21 cellular contexts compared by ENCODE assay signal in genomic region chr19:21655540-21656126, GRCh38.
DNase-seq lines count a peak whose midpoint lies in the region; ATAC-seq, FAIRE-seq and TF ChIP-seq lines count a peak whose summit lies in the region.
"Had no signal": no experiment of that assay in that cellular context is flagged by ENCODE, and none has a peak within 500 bp of the region (broad histone marks: within the 10 kb centered on the region; RNA-seq: fewer than 3 reads in every experiment).

No MANE protein-coding gene starts in this region.

- H3K4ac ChIP-seq in trophoblast cell (ENCODE audit: low read depth, low read length): no peak overlapping the region

- no peak for DNase-seq in K562 (ENCODE audit: extremely low read depth in 1 of 4, low spot score in 3 of 4)
- no peak for DNase-seq in endodermal cell
- peak; percentile 2 to 68 for DNase-seq in trophoblast cell
- DNase-seq in D721Med (ENCODE audit: insufficient read length, low spot score): no peak
- no peak for DNase-seq in aorta
- DNase-seq in NCI-H2227 (lab: John Stamatoyannopoulos, UW; ENCODE audit: unreplicated experiment): no peak
- DNase-seq: 8988T; ACHN; BE2C; C1 segment of cervical spinal cord; CD4-positive, alpha-beta memory T cell; CD4-positive, CD25-positive, alpha-beta regulatory T cell; CD8-positive, alpha-beta memory T cell; COR-L47; DMS79 treated with DMSO at 0.1 percent for 48 hours; GF-D8 had no signal

- no peak overlapping the region for H3K4me3 Mint-ChIP-seq in endodermal cell
- H3K4me3 Mint-ChIP-seq: CD14-positive monocyte; CD4-positive, CD25-positive, alpha-beta regulatory T cell; CD8-positive, alpha-beta memory T cell had no signal

- no peak overlapping the region for H2AK5ac ChIP-seq in trophoblast cell (ENCODE audit: low read length)

- no peaks in the 10 kb centered on the region for H3K79me2 ChIP-seq in K562 (ENCODE audit: control insufficient read depth, insufficient read depth, low read length)
- no peaks in the 10 kb centered on the region for H3K79me2 ChIP-seq in trophoblast cell (ENCODE audit: control insufficient read depth, insufficient read depth, low read length, poor library complexity)

- H3K27ac ChIP-seq in K562 (ENCODE audit: extremely low read depth, low read depth, low read length) (no peak overlapping the region), endodermal cell (ENCODE audit: low read depth, low read length) (no peak overlapping the region), trophoblast cell (ENCODE audit: low read depth, low read length) (no peak overlapping the region), aorta (ENCODE audit: low read depth in 1 of 2, low read length in 2 of 2) (no peak overlapping the region)
- H3K27ac ChIP-seq: BLaER1 had no signal

- H3K9me3 ChIP-seq in K562 (replicated peaks; ENCODE audit: control insufficient read depth, insufficient read depth, low read depth, low read length): peaks cover 11% of the 10 kb centered on the region
- peaks cover 68% of the 10 kb centered on the region for H3K9me3 ChIP-seq in endodermal cell (ENCODE audit: control insufficient read depth, low read length)
- no peaks in the 10 kb centered on the region for H3K9me3 ChIP-seq in trophoblast cell (ENCODE audit: insufficient read depth, low read depth, low read length)
- H3K9me3 ChIP-seq in aorta (ENCODE audit: control insufficient read depth, low read length): no peaks in the 10 kb centered on the region
- H3K9me3 ChIP-seq: BE2C had no signal

- H3K4me1 ChIP-seq in K562 (replicated peaks in 1 of 2; ENCODE audit: control insufficient read depth in 2 of 2, insufficient read depth in 2 of 2, low read length in 2 of 2): no peaks in the 10 kb centered on the region
- H3K4me1 ChIP-seq in endodermal cell (ENCODE audit: control insufficient read depth, insufficient read depth, low read length): no peaks in the 10 kb centered on the region
- H3K4me1 ChIP-seq in trophoblast cell (ENCODE audit: control insufficient read depth in 1 of 2, insufficient read depth in 2 of 2, low read length in 2 of 2): no peaks in the 10 kb centered on the region
- H3K4me1 ChIP-seq in aorta (ENCODE audit: control insufficient read depth in 1 of 2, insufficient read depth in 2 of 2, low read length in 2 of 2): no peaks in the 10 kb centered on the region
- H3K4me1 ChIP-seq: BE2C, BLaER1 had no signal

- no peaks in the 10 kb centered on the region for H3K27me3 Mint-ChIP-seq in endodermal cell (ENCODE audit: insufficient read depth)
- H3K27me3 Mint-ChIP-seq: CD4-positive, alpha-beta memory T cell; CD4-positive, CD25-positive, alpha-beta regulatory T cell; CD8-positive, alpha-beta memory T cell had no signal

- H3K27ac Mint-ChIP-seq in endodermal cell: no peak overlapping the region
- H3K27ac Mint-ChIP-seq: CD14-positive monocyte; CD4-positive, alpha-beta memory T cell; CD4-positive, CD25-positive, alpha-beta regulatory T cell; CD8-positive, alpha-beta memory T cell had no signal

- no peaks in the 10 kb centered on the region for H3K27me3 ChIP-seq in K562 (ENCODE audit: control insufficient read depth in 2 of 2, insufficient read depth in 2 of 2, low read length in 2 of 2)
- no peaks in the 10 kb centered on the region for H3K27me3 ChIP-seq in endodermal cell (ENCODE audit: control insufficient read depth, insufficient read depth, low read length, poor library complexity, severe bottlenecking)
- H3K27me3 ChIP-seq in trophoblast cell (ENCODE audit: insufficient read depth, low read length): no peaks in the 10 kb centered on the region
- no peaks in the 10 kb centered on the region for H3K27me3 ChIP-seq in aorta (ENCODE audit: control insufficient read depth in 1 of 2, insufficient read depth in 2 of 2, low read length in 1 of 2)
- H3K27me3 ChIP-seq: BE2C, BLaER1 had no signal

- no peak overlapping the region for H2BK120ac ChIP-seq in trophoblast cell (ENCODE audit: insufficient read depth, low read length, poor library complexity)

- H3K36me3 ChIP-seq in K562 (ENCODE audit: control insufficient read depth, insufficient read depth, low read length): no peaks in the 10 kb centered on the region
- H3K36me3 ChIP-seq in endodermal cell (ENCODE audit: control insufficient read depth, insufficient read depth, low read length): no peaks in the 10 kb centered on the region
- no peaks in the 10 kb centered on the region for H3K36me3 ChIP-seq in trophoblast cell (ENCODE audit: control insufficient read depth in 1 of 2, insufficient read depth in 2 of 2, low read length in 2 of 2)
- no peaks in the 10 kb centered on the region for H3K36me3 ChIP-seq in aorta (ENCODE audit: control insufficient read depth in 1 of 2, insufficient read depth in 2 of 2, low read length in 1 of 2)
- H3K36me3 ChIP-seq: BE2C, BLaER1 had no signal

- 34% methylated on average over 3 of the region's 3 CpGs for WGBS in K562 (ENCODE audit: insufficient coverage, low coverage, missing lambda C conversion rate)
- 17% methylated on average over 1 of the region's 3 CpGs; no CpG with 5 or more reads in 1 of the 2 experiments for WGBS in endodermal cell (ENCODE audit: insufficient coverage in 1 of 2, insufficient read length in 1 of 2), 2 experiments
- WGBS in trophoblast cell (ENCODE audit: extremely low coverage, insufficient coverage, insufficient read length): no CpG with 5 or more reads among the region's 3 CpGs
- 64 to 76% methylated on average over 3 of the region's 3 CpGs for WGBS in aorta, 2 donors

- POLR2A ChIA-PET in K562 (lab: Yijun Ruan, JAX): no interaction called here

- H3K4me2 ChIP-seq in K562 (ENCODE audit: insufficient read depth, low read length) (no peak overlapping the region), trophoblast cell (ENCODE audit: low read length) (no peak overlapping the region)
- H3K4me2 ChIP-seq: BLaER1 had no signal

- no peak overlapping the region for H2BK5ac ChIP-seq in trophoblast cell (ENCODE audit: low read depth, low read length, poor library complexity)

- H3K36me3 Mint-ChIP-seq in endodermal cell (ENCODE audit: low read depth): no peaks in the 10 kb centered on the region
- H3K36me3 Mint-ChIP-seq: CD14-positive monocyte had no signal

- no peak overlapping the region for H4K8ac ChIP-seq in trophoblast cell (ENCODE audit: low read depth, low read length)

- H3K18ac ChIP-seq in trophoblast cell (ENCODE audit: low read length): no peak overlapping the region

- FAIRE-seq in K562 (lab: Jason Lieb, UNC) (no peak), D721Med (lab: Jason Lieb, UNC) (no peak)
- FAIRE-seq: G401.6, GM12891, GM19239 had no signal

- no peak overlapping the region for H3K9ac ChIP-seq in K562 (ENCODE audit: insufficient read depth in 1 of 2, low read depth in 2 of 2, low read length in 2 of 2)
- H3K9ac ChIP-seq in endodermal cell (ENCODE audit: extremely low read depth, low read length, poor library complexity, severe bottlenecking): no peak overlapping the region
- H3K9ac ChIP-seq in trophoblast cell (ENCODE audit: low read length): no peak overlapping the region
- H3K9ac ChIP-seq: BLaER1 had no signal

- intact Hi-C loops in K562 (cut with micrococcal nuclease): no loop called here
- intact Hi-C loops in aorta (cut with DNase I): no loop called here

- H3K23ac ChIP-seq in trophoblast cell (ENCODE audit: low read length): no peak overlapping the region

- H2BK12ac ChIP-seq in trophoblast cell (ENCODE audit: low read length): no peak overlapping the region

- TF ChIP-seq CTCF in K562 (IDR thresholded peaks at IDR 0.05 in 2 of 3, conservative IDR thresholded peaks at IDR 0.05 in 1 of 3; ENCODE audit: insufficient read depth in 2 of 3, low read depth in 1 of 3, low read length in 3 of 3): no peak
- no peak for TF ChIP-seq CTCF in endodermal cell (conservative IDR thresholded peaks at IDR 0.05)
- no peak for TF ChIP-seq CTCF in D721Med (IDR thresholded peaks at IDR 0.05; ENCODE audit: insufficient read depth, missing control alignments)

- no peak overlapping the region for H3K14ac ChIP-seq in trophoblast cell (ENCODE audit: low read length)

- no peak for ATAC-seq in K562
- no peak for ATAC-seq in aorta (ENCODE audit: low FRiP score)

- no peaks in the 10 kb centered on the region for H3K4me1 Mint-ChIP-seq in endodermal cell
- H3K4me1 Mint-ChIP-seq: CD14-positive monocyte; CD4-positive, alpha-beta memory T cell; CD4-positive, CD25-positive, alpha-beta regulatory T cell; CD8-positive, alpha-beta memory T cell had no signal

- in situ Hi-C loops in K562 (cut with MboI): no loop called here

- no peak for TF ChIP-seq POLR2A in K562 (conservative IDR thresholded peaks at IDR 0.05)

- no peaks in the 10 kb centered on the region for H3K79me1 ChIP-seq in trophoblast cell (ENCODE audit: low read length)

- peaks cover 53% of the 10 kb centered on the region for H3K9me3 Mint-ChIP-seq in endodermal cell

- BruUV-seq in K562 (replicated peaks; lab: Mats Ljungman, UMichigan): no TSS peak

- no peak overlapping the region for H3K4me3 ChIP-seq in K562
- peak overlapping the region; percentile 13 for H3K4me3 ChIP-seq in endodermal cell (ENCODE audit: low read length)
- no peak overlapping the region for H3K4me3 ChIP-seq in trophoblast cell (ENCODE audit: low read depth, low read length)
- H3K4me3 ChIP-seq in aorta (ENCODE audit: low read length in 2 of 2): no peak overlapping the region
- H3K4me3 ChIP-seq: BLaER1 had no signal

- no peak overlapping the region for H2AFZ ChIP-seq in K562 (ENCODE audit: low read depth, low read length)
- no peak overlapping the region for H2AFZ ChIP-seq in trophoblast cell (ENCODE audit: insufficient read depth, low read length, poor library complexity)

- TF ChIP-seq EP300 in K562 (IDR thresholded peaks at IDR 0.05; ENCODE audit: low read length): no peak

- H4K20me1 ChIP-seq in K562 (replicated peaks; ENCODE audit: control insufficient read depth, insufficient read depth, low read length): no peaks in the 10 kb centered on the region
- H4K20me1 ChIP-seq: BLaER1 had no signal

- CTCF ChIA-PET in K562 (lab: Yijun Ruan, JAX; ENCODE audit: low intra/inter-chr PET ratio): no interaction called here

- TF ChIP-seq RAD21 in K562 (CRISPR knock-in tag; conservative IDR thresholded peaks at IDR 0.05 in 1 of 2, IDR thresholded peaks at IDR 0.05 in 1 of 2): no peak

- H4K91ac ChIP-seq in trophoblast cell (ENCODE audit: low read depth, low read length): no peak overlapping the region

- no peak overlapping the region for H4K12ac ChIP-seq in trophoblast cell (ENCODE audit: low read depth, low read length)

- no peaks in the 10 kb centered on the region for H3K9me1 ChIP-seq in K562 (ENCODE audit: control insufficient read depth, insufficient read depth, low read length)

Comparison
In these comparisons a context has a peak if more than half of its experiments do, and no peak if none do; other contexts are left out.
1. DNase-seq: peak in trophoblast cell (2 of 2); none in K562 (0 of 4), endodermal cell (single experiment), D721Med (single experiment), aorta (0 of 2) and NCI-H2227 (single experiment).